Comparison of ENCODE assay signal across 11 cellular contexts in genomic region chr9:738209-738915, GRCh38.
DNase-seq lines count a peak whose midpoint lies in the region; TF ChIP-seq lines count a peak whose summit lies in the region.
"Had no signal": no experiment of that assay in that cellular context is flagged by ENCODE, and none has a peak within 500 bp of the region (broad histone marks: within the 10 kb centered on the region; RNA-seq: fewer than 3 reads in every experiment).

No MANE protein-coding gene starts in this region.

- peak; percentile 91 for DNase-seq in GM04504 (ENCODE audit: low read depth)
- DNase-seq in amniotic epithelial cell (ENCODE audit: low read depth) = peak; percentile 95
- DNase-seq in cardiac septum (ENCODE audit: low spot score) = peak; percentile 81
- DNase-seq in NOMO-1 treated with dmso at 0.1 percent for 144 hours (lab: John Stamatoyannopoulos, UW; ENCODE audit: unreplicated experiment) = no peak
- DNase-seq in GM20000 (ENCODE audit: low spot score) = no peak
- DNase-seq in NCI-H187 (lab: John Stamatoyannopoulos, UW) = no peak
- DNase-seq in superior temporal gyrus (ENCODE audit: extremely low spot score) = no peak
- DNase-seq: activated CD8-positive, alpha-beta memory T cell treated with anti-CD3 and anti-CD28 coated beads for 24 hours; NCI-H446 treated with DMSO at 0.1 percent for 48 hours; stimulated activated CD4-positive, alpha-beta T cell treated with anti-CD3 and anti-CD28 coated beads, Interleukin-4, amount 100 ng/mL, for 24 hours had no signal

- peaks cover 63% of the 10 kb centered on the region for H3K36me3 ChIP-seq in skeletal muscle satellite cell (ENCODE audit: insufficient read depth, low read length)

- H3K9me3 ChIP-seq in skeletal muscle satellite cell (replicated peaks; ENCODE audit: low read length) = no peaks in the 10 kb centered on the region

- H3K4me1 ChIP-seq in skeletal muscle satellite cell (ENCODE audit: control insufficient read depth, insufficient read depth, low read length) = peaks cover 45% of the 10 kb centered on the region

- intact Hi-C loops in cardiac septum (cut with DNase I) = loop anchor here (5.0 kb wide), 1 partner anchor 41 kb away; no protein-coding TSS in a partner anchor

- H3K27me3 ChIP-seq in skeletal muscle satellite cell (ENCODE audit: control insufficient read depth, insufficient read depth, low read length) = no peaks in the 10 kb centered on the region

- peak overlapping the region; percentile 37 for H3K4me3 ChIP-seq in skeletal muscle satellite cell (ENCODE audit: low read length)

- no peak for TF ChIP-seq CTCF in GM20000 (IDR thresholded peaks at IDR 0.05; ENCODE audit: extremely low read depth, missing control alignments)

- H3K9ac ChIP-seq in skeletal muscle satellite cell (ENCODE audit: low read depth, low read length) = peak overlapping the region; percentile 75

- peak overlapping the region; percentile 63 for H3K4me2 ChIP-seq in skeletal muscle satellite cell (ENCODE audit: low read length)

Comparison
In these comparisons a context has a peak if more than half of its experiments do, and no peak if none do; other contexts are left out.
1. DNase-seq: peak in GM04504 (single experiment), amniotic epithelial cell (single experiment) and cardiac septum (single experiment); none in NOMO-1 treated with dmso at 0.1 percent for 144 hours (single experiment), GM20000 (single experiment), NCI-H187 (0 of 2) and superior temporal gyrus (single experiment).